Comparison of ENCODE assay signal across 31 cellular contexts in the genomic region with DNA sequence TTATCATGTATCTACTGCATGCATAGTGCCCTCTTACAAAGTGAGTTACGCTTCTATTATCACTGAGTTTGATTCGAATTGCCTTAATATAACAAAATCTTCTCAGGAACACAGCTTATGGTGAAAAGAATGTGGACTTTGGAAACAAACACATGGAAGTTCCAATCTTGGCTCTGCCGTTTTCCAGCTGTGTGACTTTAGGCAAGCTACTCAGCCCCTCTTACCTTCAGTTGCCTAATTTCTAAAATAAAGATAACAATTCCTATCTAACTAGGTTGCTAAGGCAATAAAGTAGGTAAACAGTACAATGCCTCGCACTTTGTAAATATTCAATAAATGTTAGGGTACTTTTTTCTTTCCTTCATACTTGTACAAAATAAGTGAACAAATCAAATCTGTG.
"Had no signal": no experiment of that assay in that cellular context is flagged by ENCODE, and none has a peak within 500 bp of the region (broad histone marks: within the 10 kb centered on the region; RNA-seq: fewer than 3 reads in every experiment).

No MANE protein-coding gene starts in this region.

- H3K4me3 ChIP-seq: body of pancreas, esophagus squamous epithelium, gastroesophageal sphincter had no signal

- ATAC-seq: activated CD4-positive, CD25-positive, alpha-beta regulatory T cell treated with anti-CD3 and anti-CD28 coated beads, Interleukin-2, amount 50 U/mL, for 24 hours; activated CD8-positive, alpha-beta T cell treated with anti-CD3 and anti-CD28 coated beads for 36 hours; activated T-cell treated with anti-CD3 and anti-CD28 coated beads, Interleukin-2, amount 50 U/mL, for 4 hours; activated T-helper 17 cell treated with anti-CD3 and anti-CD28 coated beads, Interleukin-2, amount 50 U/mL, for 72 hours; body of pancreas; effector memory CD8-positive, alpha-beta T cell; gastroesophageal sphincter; T-cell had no signal

- H3K4me3 Mint-ChIP-seq: activated B cell treated with CpG ODN at 0.5 μM for 24 hours; activated CD8-positive, alpha-beta T cell treated with anti-CD3 and anti-CD28 coated beads for 36 hours; activated naive CD8-positive, alpha-beta T cell; activated T-cell treated with anti-CD3 and anti-CD28 coated beads, Interleukin-2, amount 50 U/mL, for 4 hours; activated T-helper 17 cell treated with anti-CD3 and anti-CD28 coated beads, Interleukin-2, amount 50 U/mL, for 72 hours; effector memory CD8-positive, alpha-beta T cell; T-cell; T-helper 1 cell treated with Interleukin-12 subunit alpha and Interleukin-12 subunit beta and Interleukin-4 antibody, amounts not matched to agents 30 μg/mL and 1 μg/mL, for 36 hours had no signal

- H3K9me3 Mint-ChIP-seq: activated CD8-positive, alpha-beta T cell treated with anti-CD3 and anti-CD28 coated beads for 36 hours; activated T-cell treated with anti-CD3 and anti-CD28 coated beads, Interleukin-2, amount 50 U/mL, for 4 hours; activated T-helper 17 cell treated with anti-CD3 and anti-CD28 coated beads, Interleukin-2, amount 50 U/mL, for 72 hours; T-cell; T-helper 1 cell treated with Interleukin-12 subunit alpha and Interleukin-12 subunit beta and Interleukin-4 antibody, amounts not matched to agents 30 μg/mL and 1 μg/mL, for 36 hours had no signal

- H3K4me1 Mint-ChIP-seq: activated B cell treated with CpG ODN at 0.5 μM for 24 hours; activated T-helper 17 cell treated with anti-CD3 and anti-CD28 coated beads, Interleukin-2, amount 50 U/mL, for 72 hours; T-cell had no signal

- H3K4me1 ChIP-seq: body of pancreas, esophagus squamous epithelium, gastroesophageal sphincter had no signal

- H3K27ac ChIP-seq: body of pancreas, esophagus squamous epithelium, gastroesophageal sphincter, WERI-Rb-1 had no signal

- H3K36me3 ChIP-seq: esophagus squamous epithelium, gastroesophageal sphincter, WERI-Rb-1 had no signal

- H3K27me3 ChIP-seq: body of pancreas, esophagus squamous epithelium, gastroesophageal sphincter had no signal

- H3K27ac Mint-ChIP-seq: activated B cell treated with CpG ODN at 0.5 μM for 24 hours; activated CD8-positive, alpha-beta T cell treated with anti-CD3 and anti-CD28 coated beads for 36 hours; activated naive CD8-positive, alpha-beta T cell; activated T-helper 17 cell treated with anti-CD3 and anti-CD28 coated beads, Interleukin-2, amount 50 U/mL, for 72 hours; effector memory CD8-positive, alpha-beta T cell; T-cell; T-helper 1 cell treated with Interleukin-12 subunit alpha and Interleukin-12 subunit beta and Interleukin-4 antibody, amounts not matched to agents 30 μg/mL and 1 μg/mL, for 36 hours had no signal

- DNase-seq: activated B cell treated with CpG ODN at 0.5 μM for 24 hours; activated CD4-positive, alpha-beta T cell treated with anti-CD3 and anti-CD28 coated beads for 48 hours; activated CD4-positive, alpha-beta T cell treated with anti-CD3 and anti-CD28 coated beads, Interleukin-2, amount 50 U/mL, for 1 hour; activated CD4-positive, alpha-beta T cell treated with anti-CD3 and anti-CD28 coated beads, Interleukin-2, amount 50 U/mL, for 48 hours; activated CD8-positive, alpha-beta memory T cell treated with anti-CD3 and anti-CD28 coated beads for 24 hours; activated CD8-positive, alpha-beta T cell treated with anti-CD3 and anti-CD28 coated beads for 36 hours; activated effector memory CD4-positive, alpha-beta T cell treated with Interleukin-2 at 50 U/mL for 16 hours; activated gamma-delta T cell treated with Interleukin-2 at 50 U/mL for 16 hours; activated naive CD4-positive, alpha-beta T cell treated with anti-CD3 and anti-CD28 coated beads, Interleukin-2, amount 50 U/mL, for 16 hours; activated naive CD4-positive, alpha-beta T cell treated with Interleukin-2 at 50 U/mL for 16 hours; activated T-cell treated with anti-CD3 and anti-CD28 coated beads, Interleukin-2, amount 50 U/mL, for 4 hours; amniotic stem cell; anterior cingulate cortex; body of pancreas; caudate nucleus; cortex of kidney; dermis blood vessel endothelial cell; effector CD4-positive, alpha-beta T cell; effector memory CD8-positive, alpha-beta T cell; erythroblast; esophagus squamous epithelium; foreskin melanocyte; head of caudate nucleus; T-cell; T1000; WERI-Rb-1 had no signal

- H3K9me3 ChIP-seq: body of pancreas, esophagus squamous epithelium, gastroesophageal sphincter had no signal

- H3K27me3 Mint-ChIP-seq: activated B cell treated with CpG ODN at 0.5 μM for 24 hours; activated CD8-positive, alpha-beta T cell treated with anti-CD3 and anti-CD28 coated beads for 36 hours; activated naive CD8-positive, alpha-beta T cell; activated T-helper 17 cell treated with anti-CD3 and anti-CD28 coated beads, Interleukin-2, amount 50 U/mL, for 72 hours; effector memory CD8-positive, alpha-beta T cell had no signal
